Comparison of ENCODE assay signal across 7 cellular contexts in genomic region chr14:93115920-93116675, GRCh38. TPM values are rescaled to one million over a fixed set of nuclear protein-coding genes. Genes with fewer than 3 reads are reported as not detected.
DNase-seq lines count a peak whose midpoint lies in the region; ATAC-seq and TF ChIP-seq lines count a peak whose summit lies in the region.

Gene ITPK1 (minus strand): TSS chr14:93115925. CDS start chr14:93115163, 762 bp downstream.

- H3K9me2 ChIP-seq in Karpas-422 (replicated peaks; ENCODE audit: insufficient read depth, low read length): no peaks in the 10 kb centered on the region

- H4K20me1 ChIP-seq in Karpas-422 (ENCODE audit: insufficient read depth, low read depth, low read length): peaks cover 11% of the 10 kb centered on the region; the same call in 1 of the 2 replicates

- intact Hi-C loops in colonic mucosa (cut with DNase I): no loop called here
- intact Hi-C loops in left lung (cut with DNase I): no loop called here

- no peaks in the 10 kb centered on the region for H3K27me3 ChIP-seq in Karpas-422 (ENCODE audit: low read length)
- H3K27me3 ChIP-seq in colonic mucosa: no peaks in the 10 kb centered on the region
- no peaks in the 10 kb centered on the region for H3K27me3 ChIP-seq in left lung

- H3K79me2 ChIP-seq in Karpas-422 (ENCODE audit: low read length): no peaks in the 10 kb centered on the region

- H3K9me3 ChIP-seq in Karpas-422 (ENCODE audit: low read length) (no peaks in the 10 kb centered on the region), colonic mucosa (no peaks in the 10 kb centered on the region), left lung (no peaks in the 10 kb centered on the region)

- TF ChIP-seq CTCF in GM12873 (IDR thresholded peaks at IDR 0.05; ENCODE audit: insufficient read depth, low read depth, low read length, missing control alignments): peak; percentile 51
- TF ChIP-seq CTCF in colonic mucosa (IDR thresholded peaks at IDR 0.05): no peak
- peak in 1 of 2 donors; percentile 39 for TF ChIP-seq CTCF in left lung (IDR thresholded peaks at IDR 0.05)

- H2AFZ ChIP-seq in Karpas-422 (ENCODE audit: low read length): peak within 1 kb of the TSS; percentile 99

- peak within 1 kb of the TSS; percentile 99 for H3K4me2 ChIP-seq in Karpas-422 (ENCODE audit: low read depth, low read length, poor library complexity, severe bottlenecking)

- peak; percentile 88 for DNase-seq in Karpas-422
- DNase-seq in activated CD4-positive, CD25-positive, alpha-beta regulatory T cell treated with anti-CD3 and anti-CD28 coated beads, Interleukin-2, amount 50 U/mL, for 16 hours (ENCODE audit: low read depth, low spot score): peak; percentile 22
- DNase-seq in colonic mucosa: peak; percentile 50
- DNase-seq in left lung: peak; percentile 53 to 92
- peak; percentile 33 for DNase-seq in stimulated activated CD4-positive, alpha-beta T cell treated with anti-CD3 and anti-CD28 coated beads, Interleukin-2, amount 100 ng/mL, for 4 hours (ENCODE audit: low read depth)

- H3K9ac ChIP-seq in Karpas-422 (ENCODE audit: low read length) (peak within 1 kb of the TSS; percentile 84), colonic mucosa (ENCODE audit: low read depth in 2 of 2, low read length in 2 of 2) (peak within 1 kb of the TSS; percentile 91 to 92)

- peaks cover 20% of the 10 kb centered on the region for H3K4me1 ChIP-seq in Karpas-422 (ENCODE audit: low read length)
- peaks cover 12% of the 10 kb centered on the region for H3K4me1 ChIP-seq in colonic mucosa
- H3K4me1 ChIP-seq in left lung: peaks cover 17 to 56% of the 10 kb centered on the region in 2 donors

- H3K27ac ChIP-seq in Karpas-422 (ENCODE audit: low read length) (no peak within 1 kb of the TSS), colonic mucosa (peak within 1 kb of the TSS; percentile 93), left lung (peak within 1 kb of the TSS; percentile 96 to 99)

- ATAC-seq in GM21825 (IDR thresholded peaks at IDR 0.05; ENCODE audit: unreplicated experiment): peak; percentile 47
- peak; percentile 68 for ATAC-seq in left lung

- H3K4me3 ChIP-seq in Karpas-422 (ENCODE audit: low read length) (peak within 1 kb of the TSS; percentile 84), colonic mucosa (peak within 1 kb of the TSS; percentile 93), left lung (peak within 1 kb of the TSS; percentile 83 to 91)

- H3K36me3 ChIP-seq in Karpas-422 (ENCODE audit: insufficient read depth, low read length): no peaks in the 10 kb centered on the region
- H3K36me3 ChIP-seq in colonic mucosa: no peaks in the 10 kb centered on the region
- no peaks in the 10 kb centered on the region for H3K36me3 ChIP-seq in left lung

RNA-seq across cellular contexts. Expression of gene ITPK1, which starts in this region (rescaled TPM):
- 6.3 and 23.7 TPM in 2 replicates for total RNA-seq in Karpas-422 (2014; rRNA removed; shearing (Covaris generic); ENCODE audit: low replicate concordance)
- total RNA-seq in colonic mucosa: 100 to 1,000 TPM; 118 to 134 TPM
- 100 to 1,000 TPM in 1 of 2 donors, 10 to 100 TPM in 1; 65.6 to 108 TPM for total RNA-seq in left lung

Comparison
In these comparisons a context has a peak if more than half of its experiments do, and no peak if none do; other contexts are left out.
1. DNase-seq: peak in every context shown above with its lines; median percentile 88 in Karpas-422; 72 in left lung; 50 in colonic mucosa; 33 in stimulated activated CD4-positive, alpha-beta T cell treated with anti-CD3 and anti-CD28 coated beads, Interleukin-2, amount 100 ng/mL, for 4 hours; 22 in activated CD4-positive, CD25-positive, alpha-beta regulatory T cell treated with anti-CD3 and anti-CD28 coated beads, Interleukin-2, amount 50 U/mL, for 16 hours.